ENCODE assay signal across 28 cellular contexts in the genomic region with DNA sequence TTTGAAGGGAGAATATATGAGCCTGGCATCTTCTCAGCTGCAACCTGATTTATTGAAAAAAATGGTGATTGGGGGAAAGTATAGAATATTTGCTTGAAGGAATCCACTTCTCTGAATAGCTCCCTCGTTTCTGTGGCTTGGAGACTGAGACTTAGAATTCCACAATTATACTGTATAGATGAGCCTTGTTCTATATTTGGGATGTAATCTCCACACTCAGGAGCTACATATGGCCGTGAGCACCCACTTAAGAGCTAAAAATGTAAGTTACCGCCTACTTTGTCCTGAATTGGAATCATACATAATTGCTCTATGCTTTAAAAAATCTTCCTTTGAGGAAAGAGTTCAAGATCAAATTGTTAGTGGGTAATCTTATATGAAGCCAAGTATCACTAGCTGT.
DNase-seq lines count a peak whose midpoint lies in the region; ATAC-seq and TF ChIP-seq lines count a peak whose summit lies in the region.
"Had no signal": no experiment of that assay in that cellular context is flagged by ENCODE, and none has a peak within 500 bp of the region (broad histone marks: within the 10 kb centered on the region; RNA-seq: fewer than 3 reads in every experiment).

No MANE protein-coding gene starts in this region.

- peak overlapping the region; percentile 40 for H3K27ac Mint-ChIP-seq in activated CD4-positive, alpha-beta T cell treated with anti-CD3 and anti-CD28 coated beads for 36 hours
- H3K27ac Mint-ChIP-seq in activated CD4-positive, alpha-beta T cell treated with anti-CD3 and anti-CD28 coated beads, Interleukin-2, amount 10 ng/mL, durations not matched to agents 24 days and 14 days: no peak overlapping the region
- no peak overlapping the region for H3K27ac Mint-ChIP-seq in glutamatergic neuron (ENCODE audit: unreplicated experiment)
- H3K27ac Mint-ChIP-seq: dendritic cell treated with granulocyte-macrophage colony-stimulating factor and Interleukin-4, amounts not matched to agents 40 ng/mL and 50 ng/mL, for 4 days; immature natural killer cell; T-helper 1 cell treated with Interleukin-12 subunit alpha and Interleukin-12 subunit beta and Interleukin-4 antibody, amounts not matched to agents 30 μg/mL and 1 μg/mL, for 36 hours had no signal

- CTCF ChIA-PET in activated CD4-positive, alpha-beta T cell treated with anti-CD3 and anti-CD28 coated beads for 36 hours (lab: Charles Lee): interaction anchor here (0.7 to 1.1 kb wide), 3 partner anchors 18 to 24 kb away, joined by 3 read pairs; no protein-coding TSS in a partner anchor

- intact Hi-C loops in activated CD4-positive, alpha-beta T cell treated with anti-CD3 and anti-CD28 coated beads for 36 hours (cut with DNase I, micrococcal nuclease): no loop called here
- intact Hi-C loops in activated CD4-positive, alpha-beta T cell treated with anti-CD3 and anti-CD28 coated beads, Interleukin-2, amount 10 ng/mL, durations not matched to agents 24 days and 14 days (cut with micrococcal nuclease): loop anchor here (10.0 kb wide), 1 partner anchor 1707 kb away; no protein-coding TSS in a partner anchor
- intact Hi-C loops in dorsolateral prefrontal cortex (cut with DNase I): no loop called here

- TF ChIP-seq CTCF in glutamatergic neuron (IDR thresholded peaks at IDR 0.05; ENCODE audit: partially characterized antibody, unreplicated experiment) (no peak), dorsolateral prefrontal cortex (IDR thresholded peaks at IDR 0.05 in 54 of 56, conservative IDR thresholded peaks at IDR 0.05 in 2 of 56; ENCODE audit: low read depth in 1 of 56, partially characterized antibody in 56 of 56) (no peak)

- DNase-seq in activated CD4-positive, alpha-beta T cell treated with anti-CD3 and anti-CD28 coated beads for 36 hours: no peak
- no peak for DNase-seq in activated CD4-positive, alpha-beta T cell treated with anti-CD3 and anti-CD28 coated beads, Interleukin-2, amount 10 ng/mL, durations not matched to agents 24 days and 14 days
- DNase-seq in DMS53 treated with DMSO at 0.1 percent for 48 hours (lab: John Stamatoyannopoulos, UW; ENCODE audit: unreplicated experiment): peak; percentile 26
- DNase-seq in glutamatergic neuron: no peak
- peak; percentile 58 for DNase-seq in superior temporal gyrus (ENCODE audit: extremely low spot score)
- no peak for DNase-seq in dorsolateral prefrontal cortex
- DNase-seq: ACHN; activated CD4-positive, alpha-beta T cell treated with anti-CD3 and anti-CD28 coated beads for 1 hour; activated CD8-positive, alpha-beta memory T cell treated with anti-CD3 and anti-CD28 coated beads for 24 hours; activated gamma-delta T cell; activated naive CD8-positive, alpha-beta T cell treated with anti-CD3 and anti-CD28 coated beads, Interleukin-2, amount 50 U/mL, for 24 hours; C1 segment of cervical spinal cord; Caco-2; gastrocnemius medialis; hypothalamus; immature natural killer cell; mesenchymal stem cell; NCI-H226; nucleus accumbens; OCI-M1; thyroid gland had no signal

- peak overlapping the region in 6 of 59 donors; percentile 2 to 67 (median 25) for H3K27ac ChIP-seq in dorsolateral prefrontal cortex
- H3K27ac ChIP-seq: HL-60, thyroid gland had no signal

- POLR2A ChIA-PET in activated CD4-positive, alpha-beta T cell treated with anti-CD3 and anti-CD28 coated beads for 36 hours (lab: Charles Lee): interaction anchor here (0.6 kb wide), 1 partner anchor 14 kb away, joined by 3 read pairs; no protein-coding TSS in a partner anchor

- H3K4me3 ChIP-seq in dorsolateral prefrontal cortex: peak overlapping the region in 3 of 59 donors; percentile 5 to 18 (median 6)
- H3K4me3 ChIP-seq: gastrocnemius medialis, skin epidermis, thyroid gland had no signal

- no peak overlapping the region for H3K4me3 Mint-ChIP-seq in activated CD4-positive, alpha-beta T cell treated with anti-CD3 and anti-CD28 coated beads for 36 hours
- H3K4me3 Mint-ChIP-seq in activated CD4-positive, alpha-beta T cell treated with anti-CD3 and anti-CD28 coated beads, Interleukin-2, amount 10 ng/mL, durations not matched to agents 24 days and 14 days: no peak overlapping the region
- H3K4me3 Mint-ChIP-seq in glutamatergic neuron (ENCODE audit: unreplicated experiment): peak overlapping the region; percentile 23
- H3K4me3 Mint-ChIP-seq: activated naive CD8-positive, alpha-beta T cell treated with anti-CD3 and anti-CD28 coated beads, Interleukin-2, amount 50 U/mL, for 24 hours; central memory CD8-positive, alpha-beta T cell; dendritic cell treated with granulocyte-macrophage colony-stimulating factor and Interleukin-4, amounts not matched to agents 40 ng/mL and 50 ng/mL, for 4 days; immature natural killer cell; stimulated activated naive CD8-positive, alpha-beta T cell treated with anti-CD3 and anti-CD28 coated beads, Interleukin-15, Interleukin-2, amounts not matched to agents 100 ng/mL and 50 ng/mL, for 24 hours; T-helper 1 cell treated with Interleukin-12 subunit alpha and Interleukin-12 subunit beta and Interleukin-4 antibody, amounts not matched to agents 30 μg/mL and 1 μg/mL, for 36 hours had no signal

- H3K36me3 Mint-ChIP-seq in activated CD4-positive, alpha-beta T cell treated with anti-CD3 and anti-CD28 coated beads for 36 hours (ENCODE audit: low read depth): no peaks in the 10 kb centered on the region
- H3K36me3 Mint-ChIP-seq in activated CD4-positive, alpha-beta T cell treated with anti-CD3 and anti-CD28 coated beads, Interleukin-2, amount 10 ng/mL, durations not matched to agents 24 days and 14 days (ENCODE audit: low read depth): no peaks in the 10 kb centered on the region
- H3K36me3 Mint-ChIP-seq in glutamatergic neuron (ENCODE audit: unreplicated experiment): peaks cover 9% of the 10 kb centered on the region
- H3K36me3 Mint-ChIP-seq: immature natural killer cell had no signal

- ATAC-seq in activated CD4-positive, alpha-beta T cell treated with anti-CD3 and anti-CD28 coated beads for 36 hours: no peak
- no peak for ATAC-seq in HG03280 (IDR thresholded peaks at IDR 0.05; ENCODE audit: unreplicated experiment)

- no peaks in the 10 kb centered on the region for H3K9me3 Mint-ChIP-seq in activated CD4-positive, alpha-beta T cell treated with anti-CD3 and anti-CD28 coated beads for 36 hours (ENCODE audit: low read depth)
- peaks cover under 1% of the 10 kb centered on the region for H3K9me3 Mint-ChIP-seq in activated CD4-positive, alpha-beta T cell treated with anti-CD3 and anti-CD28 coated beads, Interleukin-2, amount 10 ng/mL, durations not matched to agents 24 days and 14 days
- peaks cover 5% of the 10 kb centered on the region for H3K9me3 Mint-ChIP-seq in glutamatergic neuron (ENCODE audit: unreplicated experiment)
- H3K9me3 Mint-ChIP-seq: dendritic cell treated with granulocyte-macrophage colony-stimulating factor and Interleukin-4, amounts not matched to agents 40 ng/mL and 50 ng/mL, for 4 days; stimulated activated naive CD8-positive, alpha-beta T cell treated with anti-CD3 and anti-CD28 coated beads, Interleukin-15, Interleukin-2, amounts not matched to agents 100 ng/mL and 50 ng/mL, for 24 hours had no signal

- no peaks in the 10 kb centered on the region for H3K27me3 Mint-ChIP-seq in activated CD4-positive, alpha-beta T cell treated with anti-CD3 and anti-CD28 coated beads for 36 hours
- H3K27me3 Mint-ChIP-seq in activated CD4-positive, alpha-beta T cell treated with anti-CD3 and anti-CD28 coated beads, Interleukin-2, amount 10 ng/mL, durations not matched to agents 24 days and 14 days: no peaks in the 10 kb centered on the region
- peaks cover 5% of the 10 kb centered on the region for H3K27me3 Mint-ChIP-seq in glutamatergic neuron (ENCODE audit: unreplicated experiment)
- H3K27me3 Mint-ChIP-seq: central memory CD8-positive, alpha-beta T cell; dendritic cell treated with granulocyte-macrophage colony-stimulating factor and Interleukin-4, amounts not matched to agents 40 ng/mL and 50 ng/mL, for 4 days had no signal

- H3K27me3 ChIP-seq in dorsolateral prefrontal cortex: no peaks in the 10 kb centered on the region
- H3K27me3 ChIP-seq: gastrocnemius medialis, thyroid gland had no signal

- H3K4me1 Mint-ChIP-seq in activated CD4-positive, alpha-beta T cell treated with anti-CD3 and anti-CD28 coated beads for 36 hours: peaks cover 16% of the 10 kb centered on the region
- peaks cover 15% of the 10 kb centered on the region for H3K4me1 Mint-ChIP-seq in activated CD4-positive, alpha-beta T cell treated with anti-CD3 and anti-CD28 coated beads, Interleukin-2, amount 10 ng/mL, durations not matched to agents 24 days and 14 days
- H3K4me1 Mint-ChIP-seq in glutamatergic neuron (ENCODE audit: low read depth, unreplicated experiment): peaks cover 47% of the 10 kb centered on the region
- H3K4me1 Mint-ChIP-seq: central memory CD8-positive, alpha-beta T cell had no signal

Comparison
In these comparisons a context has a peak if more than half of its experiments do, and no peak if none do; other contexts are left out.
1. DNase-seq: peak in DMS53 treated with DMSO at 0.1 percent for 48 hours (single experiment) and superior temporal gyrus (single experiment); none in activated CD4-positive, alpha-beta T cell treated with anti-CD3 and anti-CD28 coated beads for 36 hours (single experiment), activated CD4-positive, alpha-beta T cell treated with anti-CD3 and anti-CD28 coated beads, Interleukin-2, amount 10 ng/mL, durations not matched to agents 24 days and 14 days (single experiment), glutamatergic neuron (single experiment) and dorsolateral prefrontal cortex (0 of 10).